ENCODE assay signal across 18 cellular contexts in the genomic region with DNA sequence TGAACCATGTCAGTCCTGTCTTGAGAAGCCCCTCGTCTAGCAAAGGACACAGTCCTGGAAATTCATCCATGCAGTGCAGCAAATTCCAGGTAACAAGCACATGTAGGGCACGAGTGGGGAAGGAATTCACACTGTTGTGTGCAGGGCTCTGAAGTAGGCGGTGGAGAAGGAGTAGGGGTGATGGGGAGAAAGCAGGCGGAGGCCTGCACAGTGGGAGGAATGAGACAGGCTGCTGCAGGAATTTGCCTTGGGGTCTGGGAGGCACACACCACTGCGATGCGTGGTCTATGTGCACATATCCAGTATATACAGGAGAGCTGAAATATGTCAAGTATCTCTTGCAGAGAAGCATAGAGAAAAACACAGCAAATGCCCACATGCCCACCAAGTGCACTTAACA.
DNase-seq lines count a peak whose midpoint lies in the region; ATAC-seq, FAIRE-seq and TF ChIP-seq lines count a peak whose summit lies in the region.
"Had no signal": no experiment of that assay in that cellular context is flagged by ENCODE, and none has a peak within 500 bp of the region (broad histone marks: within the 10 kb centered on the region; RNA-seq: fewer than 3 reads in every experiment).

No MANE protein-coding gene starts in this region.

- H2AFZ ChIP-seq in H1 (ENCODE audit: low read length), result no peak overlapping the region

- H3K14ac ChIP-seq in H1 (ENCODE audit: insufficient read length), result no peak overlapping the region

- no peak overlapping the region for H3K4me3 Mint-ChIP-seq in nephron progenitor cell
- H3K4me3 Mint-ChIP-seq: CD4-positive, alpha-beta memory T cell had no signal

- no peak for TF ChIP-seq EP300 in H1 (IDR thresholded peaks at IDR 0.05; ENCODE audit: borderline replicate concordance in 1 of 2, low read depth in 2 of 2, low read length in 2 of 2)

- no peak overlapping the region for H3K4ac ChIP-seq in H1 (replicated peaks; ENCODE audit: insufficient read length, low read depth, low read length)

- peaks cover 15% of the 10 kb centered on the region for H3K9me3 Mint-ChIP-seq in nephron progenitor cell

- H2BK20ac ChIP-seq in H1 (ENCODE audit: low read length), result no peak overlapping the region

- no peak overlapping the region for H4K5ac ChIP-seq in H1 (ENCODE audit: insufficient read length, low read depth, low read length)

- H3K27me3 ChIP-seq in H1 (replicated peaks in 1 of 4; ENCODE audit: control insufficient read depth in 3 of 4, extremely low read depth in 1 of 4, insufficient read depth in 3 of 4, low read length in 3 of 4) (no peaks in the 10 kb centered on the region), upper lobe of right lung (no peaks in the 10 kb centered on the region)

- no peaks in the 10 kb centered on the region; a peak in 1 of 7 replicates for H3K4me1 ChIP-seq in H1 (replicated peaks in 1 of 4; ENCODE audit: control insufficient read depth in 3 of 4, insufficient read depth in 4 of 4, low read length in 3 of 4)
- H3K4me1 ChIP-seq in upper lobe of right lung, result no peaks in the 10 kb centered on the region

- no peak overlapping the region for H3K9ac ChIP-seq in H1 (replicated peaks in 1 of 4; ENCODE audit: extremely low read depth in 1 of 4, low read depth in 3 of 4, low read length in 3 of 4)

- peaks cover 11% of the 10 kb centered on the region for H3K4me1 Mint-ChIP-seq in nephron progenitor cell
- H3K4me1 Mint-ChIP-seq: CD4-positive, alpha-beta memory T cell had no signal

- CTCF ChIA-PET in H1 (lab: Charles Lee; ENCODE audit: partially characterized antibody), result no interaction called here

- H3K9me3 ChIP-seq in H1 (ENCODE audit: insufficient read depth in 2 of 2, low read depth in 1 of 2, low read length in 1 of 2) (no peaks in the 10 kb centered on the region; a peak in 1 of 4 replicates), upper lobe of right lung (no peaks in the 10 kb centered on the region)

- no peaks in the 10 kb centered on the region for H4K20me1 ChIP-seq in H1 (replicated peaks in 1 of 2; ENCODE audit: control insufficient read depth in 1 of 2, insufficient read depth in 2 of 2, low read length in 2 of 2)

- no peak for TF ChIP-seq POLR2A in H1 (IDR thresholded peaks at IDR 0.05; ENCODE audit: control extremely low read depth in 1 of 2, low read depth in 2 of 2, low read length in 2 of 2)

- no peaks in the 10 kb centered on the region for H3K79me1 ChIP-seq in H1 (ENCODE audit: low read depth, low read length)

- H2BK12ac ChIP-seq in H1 (ENCODE audit: low read depth, low read length), result no peak overlapping the region

- DNase-seq in coronary artery (ENCODE audit: low spot score) (peak; percentile 24), H1 (ENCODE audit: low read depth in 1 of 2, low spot score in 2 of 2) (no peak), upper lobe of right lung (peak; percentile 7), nephron progenitor cell (no peak), HuH-7 (ENCODE audit: low spot score) (no peak)
- DNase-seq: C1 segment of cervical spinal cord; Calu3; CD4-positive, alpha-beta memory T cell; COR-L47; DMS53; DMS79 treated with DMSO at 0.1 percent for 48 hours; GOT3; H7; HCEC 1CT had no signal

- H3K4me3 ChIP-seq in coronary artery, result no peak overlapping the region
- H3K4me3 ChIP-seq in H1 (ENCODE audit: extremely low read depth in 1 of 4, insufficient read depth in 2 of 4, low read depth in 3 of 4, low read length in 4 of 4), result no peak overlapping the region
- H3K4me3 ChIP-seq in upper lobe of right lung, result no peak overlapping the region
- H3K4me3 ChIP-seq: GM12878 had no signal

- peak overlapping the region; percentile 48; the same call in 1 of the 2 replicates for H3K18ac ChIP-seq in H1 (ENCODE audit: extremely low read depth, low read length)

- no peak overlapping the region for H3K23ac ChIP-seq in H1 (ENCODE audit: insufficient read length)

- FAIRE-seq in H1 (lab: Jason Lieb, UNC), result no peak
- FAIRE-seq: G401.6, GM12878, GM19239 had no signal

- no peaks in the 10 kb centered on the region for H3K23me2 ChIP-seq in H1 (ENCODE audit: low read depth, low read length)

- H4K91ac ChIP-seq in H1 (replicated peaks; ENCODE audit: insufficient read length, low read length), result no peak overlapping the region

- H3K56ac ChIP-seq in H1 (replicated peaks; ENCODE audit: insufficient read length, low read depth, low read length), result no peak overlapping the region

- POLR2A ChIA-PET in H1 (lab: Charles Lee; ENCODE audit: partially characterized antibody), result no interaction called here

- no peak for ATAC-seq in upper lobe of right lung
- no peak for ATAC-seq in GM19397 (IDR thresholded peaks at IDR 0.05; ENCODE audit: unreplicated experiment)
- ATAC-seq: GM12878 had no signal

- H2BK15ac ChIP-seq in H1 (ENCODE audit: low read length), result no peak overlapping the region

- no peak overlapping the region for H4K8ac ChIP-seq in H1 (ENCODE audit: extremely low read depth, insufficient read depth, low read length)

- no peak overlapping the region for H3K4me2 ChIP-seq in H1 (ENCODE audit: insufficient read depth in 1 of 2, low read depth in 2 of 2, low read length in 2 of 2)

- H3K27me3 Mint-ChIP-seq in nephron progenitor cell (ENCODE audit: low read depth, poor library complexity), result peaks cover 24% of the 10 kb centered on the region
- H3K27me3 Mint-ChIP-seq: CD4-positive, alpha-beta memory T cell had no signal

- H2BK5ac ChIP-seq in H1 (ENCODE audit: low read depth, low read length), result no peak overlapping the region

- no peak overlapping the region for H2BK120ac ChIP-seq in H1 (replicated peaks; ENCODE audit: low read depth, low read length)

- H3K27ac ChIP-seq in coronary artery, result no peak overlapping the region
- H3K27ac ChIP-seq in H1 (ENCODE audit: low read depth, low read length), result no peak overlapping the region
- H3K27ac ChIP-seq in upper lobe of right lung, result no peak overlapping the region

- H3K36me3 Mint-ChIP-seq in nephron progenitor cell (ENCODE audit: low read depth), result no peaks in the 10 kb centered on the region
- H3K36me3 Mint-ChIP-seq: CD4-positive, alpha-beta memory T cell had no signal

- intact Hi-C loops in upper lobe of right lung (cut with DNase I), result no loop called here

- no peaks in the 10 kb centered on the region for H3K79me2 ChIP-seq in H1 (ENCODE audit: control insufficient read depth in 1 of 2, insufficient read depth in 2 of 2, low read length in 2 of 2)

- H2AK5ac ChIP-seq in H1 (ENCODE audit: low read depth, low read length), result no peak overlapping the region

- H3K36me3 ChIP-seq in H1 (ENCODE audit: control insufficient read depth in 2 of 4, insufficient read depth in 4 of 4, low read length in 3 of 4) (no peaks in the 10 kb centered on the region), upper lobe of right lung (no peaks in the 10 kb centered on the region)

- 95% methylated on average over 6 of the region's 6 CpGs; no CpG with 5 or more reads in 1 of the 2 experiments for WGBS in H1 (ENCODE audit: extremely low coverage in 1 of 2, insufficient coverage in 1 of 2, insufficient read length in 1 of 2, insufficient replicate concordance in 2 of 2, low coverage in 1 of 2, low lambda C conversion rate in 2 of 2, missing lambda C conversion rate in 1 of 2), 2 experiments

- no peak overlapping the region for H3K27ac Mint-ChIP-seq in nephron progenitor cell
- H3K27ac Mint-ChIP-seq: CD4-positive, alpha-beta memory T cell had no signal

- TF ChIP-seq RAD21 in H1 (IDR thresholded peaks at IDR 0.05 in 1 of 2, conservative IDR thresholded peaks at IDR 0.05 in 1 of 2; ENCODE audit: low read depth in 2 of 2, low read length in 2 of 2), result no peak

- TF ChIP-seq CTCF in coronary artery (IDR thresholded peaks at IDR 0.05) (no peak), H1 (IDR thresholded peaks at IDR 0.05; ENCODE audit: control extremely low read depth in 1 of 3, insufficient read depth in 1 of 3, low read depth in 1 of 3, low read length in 3 of 3) (no peak), upper lobe of right lung (IDR thresholded peaks at IDR 0.05) (no peak), nephron progenitor cell (IDR thresholded peaks at IDR 0.05) (no peak)

TF ChIP-seq in H1, 55 proteins besides CTCF, POLR2A, EP300 and RAD21:
- no peak for TF ChIP-seq ATF2 (IDR thresholded peaks at IDR 0.05; ENCODE audit: low read length)
- TF ChIP-seq CBX5 (IDR thresholded peaks at IDR 0.05; ENCODE audit: low read depth, low read length), result no peak
- TF ChIP-seq USF2 (IDR thresholded peaks at IDR 0.05; ENCODE audit: low read length), result no peak

Comparison
In these comparisons a context has a peak if more than half of its experiments do, and no peak if none do; other contexts are left out.
1. DNase-seq: peak in coronary artery (single experiment) and upper lobe of right lung (single experiment); none in H1 (0 of 2), nephron progenitor cell (single experiment) and HuH-7 (single experiment).